Comparison of ENCODE assay signal across 10 cellular contexts in genomic region chr7:74097937-74098614, GRCh38. TPM values are rescaled to one million over a fixed set of nuclear protein-coding genes. Genes with fewer than 3 reads are reported as not detected.
DNase-seq lines count a peak whose midpoint lies in the region; ATAC-seq and TF ChIP-seq lines count a peak whose summit lies in the region.
"Had no signal": no experiment of that assay in that cellular context is flagged by ENCODE, and none has a peak within 500 bp of the region (broad histone marks: within the 10 kb centered on the region; RNA-seq: fewer than 3 reads in every experiment).

No MANE protein-coding gene starts in this region.

- H3K27ac ChIP-seq in aorta (ENCODE audit: low read depth in 1 of 2, low read length in 2 of 2): no peak overlapping the region
- H3K27ac ChIP-seq: A549 had no signal

- no peak for ATAC-seq in activated naive CD8-positive, alpha-beta T cell treated with anti-CD3 and anti-CD28 coated beads, Interleukin-2, amount 50 U/mL, for 24 hours
- no peak for ATAC-seq in memory B cell (ENCODE audit: low read depth)
- peak; percentile 33 for ATAC-seq in aorta (ENCODE audit: low FRiP score)
- no peak for ATAC-seq in Right ventricle myocardium inferior
- ATAC-seq in GM19463 (IDR thresholded peaks at IDR 0.05; ENCODE audit: unreplicated experiment): no peak
- ATAC-seq in omental fat pad (ENCODE audit: low FRiP score): no peak
- ATAC-seq: A549 had no signal

- intact Hi-C loops in aorta (cut with DNase I) (no loop called here), Right ventricle myocardium inferior (cut with DNase I) (no loop called here)

- H3K4me3 ChIP-seq in aorta (ENCODE audit: low read length in 2 of 2): no peak overlapping the region
- H3K4me3 ChIP-seq: A549 had no signal

- peaks cover 24% of the 10 kb centered on the region for H3K36me3 Mint-ChIP-seq in activated naive CD8-positive, alpha-beta T cell treated with anti-CD3 and anti-CD28 coated beads for 36 hours
- peaks cover 15% of the 10 kb centered on the region for H3K36me3 Mint-ChIP-seq in activated naive CD8-positive, alpha-beta T cell treated with anti-CD3 and anti-CD28 coated beads, Interleukin-2, amount 50 U/mL, for 24 hours (ENCODE audit: low read depth)
- peaks cover 18% of the 10 kb centered on the region for H3K36me3 Mint-ChIP-seq in memory B cell

- no peaks in the 10 kb centered on the region for H3K4me1 ChIP-seq in aorta (ENCODE audit: control insufficient read depth in 1 of 2, insufficient read depth in 2 of 2, low read length in 2 of 2)

- no peaks in the 10 kb centered on the region for H3K27me3 ChIP-seq in aorta (ENCODE audit: control insufficient read depth in 1 of 2, insufficient read depth in 2 of 2, low read length in 1 of 2)

- no peaks in the 10 kb centered on the region for H3K36me3 ChIP-seq in aorta (ENCODE audit: control insufficient read depth in 1 of 2, insufficient read depth in 2 of 2, low read length in 1 of 2)

- no peak for DNase-seq in activated naive CD8-positive, alpha-beta T cell treated with anti-CD3 and anti-CD28 coated beads for 36 hours
- DNase-seq in activated naive CD8-positive, alpha-beta T cell treated with anti-CD3 and anti-CD28 coated beads, Interleukin-2, amount 50 U/mL, for 24 hours: no peak
- DNase-seq in brain pericyte (ENCODE audit: low read depth, low spot score): peak; percentile 61
- no peak for DNase-seq in memory B cell (ENCODE audit: low spot score in 2 of 2)
- DNase-seq in aorta: peak in 1 of 2 donors; percentile 69
- no peak for DNase-seq in Right ventricle myocardium inferior (ENCODE audit: missing footprints)
- no peak for DNase-seq in omental fat pad (ENCODE audit: low spot score)
- DNase-seq: activated CD4-positive, CD25-positive, alpha-beta regulatory T cell treated with anti-CD3 and anti-CD28 coated beads, Interleukin-2, amount 50 U/mL, for 72 hours had no signal

- 88 to 90% methylated on average over 11 of the region's 11 CpGs for WGBS in aorta, 2 donors

- peaks cover 3% of the 10 kb centered on the region for H3K9me3 Mint-ChIP-seq in activated naive CD8-positive, alpha-beta T cell treated with anti-CD3 and anti-CD28 coated beads for 36 hours
- H3K9me3 Mint-ChIP-seq in activated naive CD8-positive, alpha-beta T cell treated with anti-CD3 and anti-CD28 coated beads, Interleukin-2, amount 50 U/mL, for 24 hours: no peaks in the 10 kb centered on the region
- no peaks in the 10 kb centered on the region for H3K9me3 Mint-ChIP-seq in memory B cell

- no peaks in the 10 kb centered on the region for H3K9me3 ChIP-seq in aorta (ENCODE audit: control insufficient read depth, low read length)

- TF ChIP-seq CTCF in omental fat pad (IDR thresholded peaks at IDR 0.05): no peak

- no peak overlapping the region for H3K4me3 Mint-ChIP-seq in activated naive CD8-positive, alpha-beta T cell treated with anti-CD3 and anti-CD28 coated beads for 36 hours
- no peak overlapping the region for H3K4me3 Mint-ChIP-seq in activated naive CD8-positive, alpha-beta T cell treated with anti-CD3 and anti-CD28 coated beads, Interleukin-2, amount 50 U/mL, for 24 hours
- no peak overlapping the region for H3K4me3 Mint-ChIP-seq in memory B cell

- H3K4me1 Mint-ChIP-seq in activated naive CD8-positive, alpha-beta T cell treated with anti-CD3 and anti-CD28 coated beads for 36 hours: peaks cover 16% of the 10 kb centered on the region
- H3K4me1 Mint-ChIP-seq in activated naive CD8-positive, alpha-beta T cell treated with anti-CD3 and anti-CD28 coated beads, Interleukin-2, amount 50 U/mL, for 24 hours: peaks cover 22% of the 10 kb centered on the region
- H3K4me1 Mint-ChIP-seq in memory B cell: peaks cover 23% of the 10 kb centered on the region

- H3K27ac Mint-ChIP-seq in activated naive CD8-positive, alpha-beta T cell treated with anti-CD3 and anti-CD28 coated beads for 36 hours: peak overlapping the region; percentile 40
- no peak overlapping the region for H3K27ac Mint-ChIP-seq in activated naive CD8-positive, alpha-beta T cell treated with anti-CD3 and anti-CD28 coated beads, Interleukin-2, amount 50 U/mL, for 24 hours
- H3K27ac Mint-ChIP-seq in memory B cell: peak overlapping the region; percentile 65

- H3K27me3 Mint-ChIP-seq in activated naive CD8-positive, alpha-beta T cell treated with anti-CD3 and anti-CD28 coated beads for 36 hours: no peaks in the 10 kb centered on the region
- H3K27me3 Mint-ChIP-seq in activated naive CD8-positive, alpha-beta T cell treated with anti-CD3 and anti-CD28 coated beads, Interleukin-2, amount 50 U/mL, for 24 hours: no peaks in the 10 kb centered on the region
- no peaks in the 10 kb centered on the region for H3K27me3 Mint-ChIP-seq in memory B cell

RNA-seq across cellular contexts. Expression of gene LIMK1, which starts 14.5 kb away (rescaled TPM):
- total RNA-seq in activated naive CD8-positive, alpha-beta T cell treated with anti-CD3 and anti-CD28 coated beads for 36 hours: 10 to 100 TPM; 16.9 to 19.5 TPM
- total RNA-seq in aorta (10 to 100 TPM; 14.7 to 18.9 TPM), Right ventricle myocardium inferior (8.7 TPM), omental fat pad (10 to 100 TPM; 10.4 to 31.0 (median 14.6) TPM)
- 1 to 10 TPM; 6.1 to 8.4 TPM for polyA plus RNA-seq in aorta
